Comparison of ENCODE assay signal across 18 cellular contexts in the genomic region with DNA sequence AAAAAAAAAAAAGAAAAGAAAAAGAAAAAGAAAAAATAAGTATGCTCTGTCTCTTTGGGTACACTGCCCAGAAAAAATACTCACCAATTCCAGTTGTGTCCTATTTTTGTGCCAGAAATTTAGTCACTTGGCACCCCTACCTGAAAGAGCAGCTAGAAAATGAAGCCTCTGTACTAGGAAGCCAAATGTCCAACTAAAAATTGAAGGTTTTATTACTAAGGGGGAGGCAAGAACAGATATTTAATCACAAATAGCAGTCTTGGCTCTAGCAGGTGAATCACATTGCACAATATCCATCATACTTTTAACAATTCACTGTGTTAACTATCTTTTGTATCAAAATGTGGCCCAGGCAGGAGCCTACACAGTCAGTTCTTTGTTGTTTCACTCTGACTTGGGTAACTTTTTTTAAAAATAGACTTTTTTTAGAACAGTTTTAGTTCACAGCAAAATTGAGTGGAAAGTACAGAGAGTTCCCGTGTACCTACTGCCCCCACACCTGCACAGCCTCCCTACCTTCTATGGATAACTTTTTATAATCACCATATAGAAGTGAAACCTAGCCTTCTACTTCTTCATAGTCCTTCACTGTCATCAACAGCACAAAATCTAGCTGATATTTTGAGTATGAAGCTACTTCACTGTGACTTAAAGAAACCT.
DNase-seq lines count a peak whose midpoint lies in the region; ATAC-seq and TF ChIP-seq lines count a peak whose summit lies in the region.
"Had no signal": no experiment of that assay in that cellular context is flagged by ENCODE, and none has a peak within 500 bp of the region (broad histone marks: within the 10 kb centered on the region; RNA-seq: fewer than 3 reads in every experiment).

No MANE protein-coding gene starts in this region.

- H3K4me3 Mint-ChIP-seq in activated T-cell treated with anti-CD3 and anti-CD28 coated beads, Interleukin-2, amount 50 U/mL, for 72 hours = no peak overlapping the region
- H3K4me3 Mint-ChIP-seq: activated T-helper 1 cell treated with anti-CD3 and anti-CD28 coated beads, Interleukin-12 subunit alpha, Interleukin-12 subunit beta, Interleukin-2, Interleukin-4 antibody, amounts not matched to agents 30 ng/mL and 10 ng/mL and 1 ng/mL, durations not matched to agents 14 hours and 24 hours and 36 hours; stimulated activated effector memory CD8-positive, alpha-beta T cell treated with anti-CD3 and anti-CD28 coated beads, Interleukin-12 subunit alpha, Interleukin-12 subunit beta, amount 100 ng/mL, for 72 hours had no signal

- no peaks in the 10 kb centered on the region; the same call in 1 of the 2 replicates for H3K36me3 ChIP-seq in Karpas-422 (ENCODE audit: insufficient read depth, low read length)
- no peaks in the 10 kb centered on the region for H3K36me3 ChIP-seq in H7 (replicated peaks; ENCODE audit: control insufficient read depth, insufficient read depth, low read length)

- peaks cover 17% of the 10 kb centered on the region for H3K4me1 Mint-ChIP-seq in activated T-cell treated with anti-CD3 and anti-CD28 coated beads, Interleukin-2, amount 50 U/mL, for 72 hours (ENCODE audit: low read depth)
- H3K4me1 Mint-ChIP-seq: stimulated activated effector memory CD8-positive, alpha-beta T cell treated with anti-CD3 and anti-CD28 coated beads, Interleukin-12 subunit alpha, Interleukin-12 subunit beta, amount 100 ng/mL, for 72 hours had no signal

- H3K27me3 ChIP-seq in Karpas-422 (ENCODE audit: low read length) (no peaks in the 10 kb centered on the region), H7 (ENCODE audit: control insufficient read depth, insufficient read depth, low read length) (peaks cover 10% of the 10 kb centered on the region)

- no peaks in the 10 kb centered on the region for H4K20me1 ChIP-seq in Karpas-422 (ENCODE audit: insufficient read depth, low read depth, low read length)

- peak overlapping the region; percentile 14 for H3K4me2 ChIP-seq in Karpas-422 (ENCODE audit: low read depth, low read length, poor library complexity, severe bottlenecking)

- H3K27ac ChIP-seq in Karpas-422 (ENCODE audit: low read length) = peak overlapping the region; percentile 83
- H3K27ac ChIP-seq: epithelial cell of prostate, skin epidermis had no signal

- peaks cover 3 to 8% of the 10 kb centered on the region in 2 donors for H3K9me3 Mint-ChIP-seq in activated T-cell treated with anti-CD3 and anti-CD28 coated beads, Interleukin-2, amount 50 U/mL, for 72 hours

- ATAC-seq in GM18868 (IDR thresholded peaks at IDR 0.05; ENCODE audit: unreplicated experiment) (peak; percentile 52), HG03108 (IDR thresholded peaks at IDR 0.05; ENCODE audit: unreplicated experiment) (no peak), HG03139 (IDR thresholded peaks at IDR 0.05; ENCODE audit: unreplicated experiment) (no peak)
- ATAC-seq in activated T-cell treated with anti-CD3 and anti-CD28 coated beads, Interleukin-2, amount 50 U/mL, for 72 hours (replicated peaks in 1 of 2) = no peak
- ATAC-seq: stimulated activated effector memory CD8-positive, alpha-beta T cell treated with anti-CD3 and anti-CD28 coated beads, Interleukin-12 subunit alpha, Interleukin-12 subunit beta, amount 100 ng/mL, for 72 hours had no signal

- H3K9me2 ChIP-seq in Karpas-422 (replicated peaks; ENCODE audit: insufficient read depth, low read length) = no peaks in the 10 kb centered on the region

- no peaks in the 10 kb centered on the region for H3K79me2 ChIP-seq in Karpas-422 (ENCODE audit: low read length)

- H3K27me3 Mint-ChIP-seq in activated T-cell treated with anti-CD3 and anti-CD28 coated beads, Interleukin-2, amount 50 U/mL, for 72 hours (ENCODE audit: low read depth) = no peaks in the 10 kb centered on the region

- H2AFZ ChIP-seq in Karpas-422 (ENCODE audit: low read length) = peak overlapping the region; percentile 35

- no peak overlapping the region for H3K9ac ChIP-seq in Karpas-422 (ENCODE audit: low read length)

- no peak overlapping the region for H3K27ac Mint-ChIP-seq in activated T-cell treated with anti-CD3 and anti-CD28 coated beads, Interleukin-2, amount 50 U/mL, for 72 hours
- H3K27ac Mint-ChIP-seq: activated T-helper 1 cell treated with anti-CD3 and anti-CD28 coated beads, Interleukin-12 subunit alpha, Interleukin-12 subunit beta, Interleukin-2, Interleukin-4 antibody, amounts not matched to agents 30 ng/mL and 10 ng/mL and 1 ng/mL, durations not matched to agents 14 hours and 24 hours and 36 hours; stimulated activated effector memory CD8-positive, alpha-beta T cell treated with anti-CD3 and anti-CD28 coated beads, Interleukin-12 subunit alpha, Interleukin-12 subunit beta, amount 100 ng/mL, for 72 hours had no signal

- peaks cover 6 to 10% of the 10 kb centered on the region in 2 donors for H3K36me3 Mint-ChIP-seq in activated T-cell treated with anti-CD3 and anti-CD28 coated beads, Interleukin-2, amount 50 U/mL, for 72 hours (ENCODE audit: insufficient read depth in 2 of 2)
- H3K36me3 Mint-ChIP-seq: stimulated activated effector memory CD8-positive, alpha-beta T cell treated with anti-CD3 and anti-CD28 coated beads, Interleukin-12 subunit alpha, Interleukin-12 subunit beta, amount 100 ng/mL, for 72 hours had no signal

- no peak for TF ChIP-seq CTCF in GM10248 (IDR thresholded peaks at IDR 0.05; ENCODE audit: control extremely low read depth, extremely low read depth, low read depth, missing control alignments)

- H3K4me3 ChIP-seq in Karpas-422 (ENCODE audit: low read length) (no peak overlapping the region), H7 (ENCODE audit: insufficient read depth, low read depth, low read length) (no peak overlapping the region)
- H3K4me3 ChIP-seq: skin epidermis had no signal

- H3K4me1 ChIP-seq in Karpas-422 (ENCODE audit: low read length) = peaks cover 33% of the 10 kb centered on the region

- H3K9me3 ChIP-seq in Karpas-422 (ENCODE audit: low read length) = peaks cover 6% of the 10 kb centered on the region; the same call in 1 of the 2 replicates

- CTCF ChIA-PET in GM10248 (lab: Yijun Ruan, JAX) = interaction anchor here (0.9 to 1.7 kb wide), 5 partner anchors 11 to 175 kb away, joined by 3 to 4 read pairs (median 3); no protein-coding TSS in a partner anchor

- POLR2A ChIA-PET in GM10248 (lab: Yijun Ruan, JAX) = interaction anchor here (0.6 kb wide), 2 partner anchors 10 to 1625 kb away, joined by 3 to 12 read pairs; no protein-coding TSS in a partner anchor

- peak; percentile 45 for DNase-seq in GM10248 (ENCODE audit: extremely low spot score)
- DNase-seq in Karpas-422 = no peak
- DNase-seq in germinal center (ENCODE audit: low spot score) = peak; percentile 79
- DNase-seq in H7 = no peak
- no peak for DNase-seq in activated T-cell treated with anti-CD3 and anti-CD28 coated beads, Interleukin-2, amount 50 U/mL, for 72 hours
- DNase-seq: activated CD4-positive, alpha-beta T cell treated with anti-CD3 and anti-CD28 coated beads for 48 hours; amygdala; glutamatergic neuron; MV-4-11; NCI-H2107; SHP77 had no signal

Comparison
In these comparisons a context has a peak if more than half of its experiments do, and no peak if none do; other contexts are left out.
1. DNase-seq: peak in GM10248 (single experiment) and germinal center (single experiment); none in Karpas-422 (single experiment), H7 (single experiment) and activated T-cell treated with anti-CD3 and anti-CD28 coated beads, Interleukin-2, amount 50 U/mL, for 72 hours (0 of 2).